ENCODE assay signal across 13 cellular contexts in genomic region chr2:161171595-161171929, GRCh38. TPM values are rescaled to one million over a fixed set of nuclear protein-coding genes. Genes with fewer than 3 reads are reported as not detected.
DNase-seq lines count a peak whose midpoint lies in the region; ATAC-seq lines count a peak whose summit lies in the region.
"Had no signal": no experiment of that assay in that cellular context is flagged by ENCODE, and none has a peak within 500 bp of the region (broad histone marks: within the 10 kb centered on the region; RNA-seq: fewer than 3 reads in every experiment).

No MANE protein-coding gene starts in this region.

- H3K36me3 ChIP-seq in CD4-positive, alpha-beta memory T cell (ENCODE audit: insufficient read depth, low read length): no peaks in the 10 kb centered on the region
- H3K36me3 ChIP-seq in mesendoderm (ENCODE audit: control insufficient read depth, insufficient read depth, low read length) (no peaks in the 10 kb centered on the region), H7 (replicated peaks; ENCODE audit: control insufficient read depth, insufficient read depth, low read length) (no peaks in the 10 kb centered on the region)

- H2BK5ac ChIP-seq in mesendoderm (ENCODE audit: low read length): no peak overlapping the region

- H3K23ac ChIP-seq in mesendoderm (ENCODE audit: low read length): no peak overlapping the region

- H3K9ac ChIP-seq in mesendoderm (ENCODE audit: low read length): no peak overlapping the region

- H3K27ac ChIP-seq in CD4-positive, alpha-beta memory T cell (ENCODE audit: low read depth, low read length): no peak overlapping the region
- no peak overlapping the region for H3K27ac ChIP-seq in mesendoderm (ENCODE audit: low read depth, low read length)

- H3K27me3 ChIP-seq in CD4-positive, alpha-beta memory T cell (ENCODE audit: insufficient read depth, low read length): no peaks in the 10 kb centered on the region
- H3K27me3 ChIP-seq in mesendoderm (ENCODE audit: insufficient read depth, low read length, poor library complexity) (no peaks in the 10 kb centered on the region), H7 (ENCODE audit: control insufficient read depth, insufficient read depth, low read length) (no peaks in the 10 kb centered on the region)

- no peak overlapping the region for H3K4ac ChIP-seq in mesendoderm (ENCODE audit: low read depth, low read length)

- no peak overlapping the region for H3K4me3 ChIP-seq in CD4-positive, alpha-beta memory T cell (ENCODE audit: low read length in 2 of 2)
- H3K4me3 ChIP-seq in mesendoderm (ENCODE audit: low read length) (no peak overlapping the region), H7 (ENCODE audit: insufficient read depth, low read depth, low read length) (no peak overlapping the region)

- no peaks in the 10 kb centered on the region for H3K27me3 Mint-ChIP-seq in CD4-positive, alpha-beta memory T cell
- H3K27me3 Mint-ChIP-seq in activated T-helper 1 cell treated with anti-CD3 and anti-CD28 coated beads, Interleukin-12 subunit alpha, Interleukin-12 subunit beta, Interleukin-2, Interleukin-4 antibody, amounts not matched to agents 30 ng/mL and 10 ng/mL and 1 ng/mL, durations not matched to agents 14 hours and 24 hours and 36 hours (ENCODE audit: insufficient read depth): no peaks in the 10 kb centered on the region
- H3K27me3 Mint-ChIP-seq: activated CD4-positive, alpha-beta T cell treated with anti-CD3 and anti-CD28 coated beads, Interleukin-2, amount 10 ng/mL, durations not matched to agents 24 days and 14 days; activated naive CD8-positive, alpha-beta T cell treated with anti-CD3 and anti-CD28 coated beads, Interleukin-2, amount 10 ng/mL, durations not matched to agents 7 days and 5 days had no signal

- POLR2A ChIA-PET in CD4-positive, alpha-beta memory T cell (lab: Charles Lee; ENCODE audit: partially characterized antibody): no interaction called here

- H4K8ac ChIP-seq in mesendoderm (ENCODE audit: low read depth, low read length): no peak overlapping the region

- ATAC-seq in HG02981 (IDR thresholded peaks at IDR 0.05; ENCODE audit: unreplicated experiment) (peak; percentile 27), left colon (no peak)
- ATAC-seq: sciatic nerve had no signal

- H3K79me1 ChIP-seq in mesendoderm (ENCODE audit: low read length): no peaks in the 10 kb centered on the region

- intact Hi-C loops in CD4-positive, alpha-beta memory T cell (cut with micrococcal nuclease): no loop called here
- intact Hi-C loops in activated T-helper 1 cell treated with anti-CD3 and anti-CD28 coated beads, Interleukin-12 subunit alpha, Interleukin-12 subunit beta, Interleukin-2, Interleukin-4 antibody, amounts not matched to agents 30 ng/mL and 10 ng/mL and 1 ng/mL, durations not matched to agents 14 hours and 24 hours and 36 hours (cut with micrococcal nuclease): no loop called here
- intact Hi-C loops in left colon (cut with DNase I, micrococcal nuclease): no loop called here

- peak overlapping the region; percentile 45 for H2BK15ac ChIP-seq in mesendoderm (replicated peaks; ENCODE audit: low read depth)

- H3K9me3 ChIP-seq in CD4-positive, alpha-beta memory T cell (ENCODE audit: control insufficient read depth in 1 of 2, low read length in 2 of 2): no peaks in the 10 kb centered on the region
- H3K9me3 ChIP-seq: Caco-2 had no signal

- peaks cover 82% of the 10 kb centered on the region for H3K4me1 ChIP-seq in CD4-positive, alpha-beta memory T cell (ENCODE audit: insufficient read depth, low read length)
- H3K4me1 ChIP-seq in mesendoderm (ENCODE audit: control insufficient read depth, low read depth, low read length): peaks cover 6% of the 10 kb centered on the region
- H3K4me1 ChIP-seq: Caco-2 had no signal

- H3K79me2 ChIP-seq in mesendoderm (ENCODE audit: control insufficient read depth, insufficient read depth, low read length): no peaks in the 10 kb centered on the region

- no peak overlapping the region for H4K5ac ChIP-seq in mesendoderm (ENCODE audit: low read length)

- peak overlapping the region in 4 of 7 donors; percentile 37 to 67 (median 54) for H3K27ac Mint-ChIP-seq in CD4-positive, alpha-beta memory T cell
- H3K27ac Mint-ChIP-seq in activated T-helper 1 cell treated with anti-CD3 and anti-CD28 coated beads, Interleukin-12 subunit alpha, Interleukin-12 subunit beta, Interleukin-2, Interleukin-4 antibody, amounts not matched to agents 30 ng/mL and 10 ng/mL and 1 ng/mL, durations not matched to agents 14 hours and 24 hours and 36 hours: peak overlapping the region; percentile 15
- H3K27ac Mint-ChIP-seq: activated CD4-positive, alpha-beta T cell treated with anti-CD3 and anti-CD28 coated beads, Interleukin-2, amount 10 ng/mL, durations not matched to agents 24 days and 14 days; activated naive CD8-positive, alpha-beta T cell treated with anti-CD3 and anti-CD28 coated beads, Interleukin-2, amount 10 ng/mL, durations not matched to agents 7 days and 5 days had no signal

- H3K36me3 Mint-ChIP-seq in CD4-positive, alpha-beta memory T cell: peaks cover 33 to 41% of the 10 kb centered on the region in 2 donors
- H3K36me3 Mint-ChIP-seq in activated T-helper 1 cell treated with anti-CD3 and anti-CD28 coated beads, Interleukin-12 subunit alpha, Interleukin-12 subunit beta, Interleukin-2, Interleukin-4 antibody, amounts not matched to agents 30 ng/mL and 10 ng/mL and 1 ng/mL, durations not matched to agents 14 hours and 24 hours and 36 hours (ENCODE audit: low read depth): peaks cover 72% of the 10 kb centered on the region

- no peak overlapping the region for H3K18ac ChIP-seq in mesendoderm (ENCODE audit: low read length)

- H3K4me2 ChIP-seq in mesendoderm (ENCODE audit: low read length): no peak overlapping the region

- no peak for DNase-seq in CD4-positive, alpha-beta memory T cell
- DNase-seq in activated T-helper 1 cell treated with anti-CD3 and anti-CD28 coated beads, Interleukin-12 subunit alpha, Interleukin-12 subunit beta, Interleukin-2, Interleukin-4 antibody, amounts not matched to agents 30 ng/mL and 10 ng/mL and 1 ng/mL, durations not matched to agents 14 hours and 24 hours and 36 hours (ENCODE audit: low spot score): no peak
- DNase-seq in mesendoderm (no peak), left colon (no peak), OCI-M2 (lab: John Stamatoyannopoulos, UW; ENCODE audit: unreplicated experiment) (no peak), NCI-H2107 (lab: John Stamatoyannopoulos, UW) (no peak), H7 (no peak)
- DNase-seq: activated CD4-positive, alpha-beta T cell treated with anti-CD3 and anti-CD28 coated beads, Interleukin-2, amount 10 ng/mL, durations not matched to agents 24 days and 14 days; activated naive CD8-positive, alpha-beta T cell treated with anti-CD3 and anti-CD28 coated beads, Interleukin-2, amount 10 ng/mL, durations not matched to agents 7 days and 5 days; Caco-2; NCI-H1048 had no signal

- CTCF ChIA-PET in CD4-positive, alpha-beta memory T cell (lab: Charles Lee; ENCODE audit: partially characterized antibody): no interaction called here

- WGBS in mesendoderm (ENCODE audit: extremely low coverage, insufficient coverage, low lambda C conversion rate): no CpG with 5 or more reads among the region's 3 CpGs

- H2AK5ac ChIP-seq in mesendoderm (ENCODE audit: low read length): no peak overlapping the region

- H3K4me3 Mint-ChIP-seq in CD4-positive, alpha-beta memory T cell: peak overlapping the region in 2 of 8 donors; percentile 39 to 44
- H3K4me3 Mint-ChIP-seq in activated T-helper 1 cell treated with anti-CD3 and anti-CD28 coated beads, Interleukin-12 subunit alpha, Interleukin-12 subunit beta, Interleukin-2, Interleukin-4 antibody, amounts not matched to agents 30 ng/mL and 10 ng/mL and 1 ng/mL, durations not matched to agents 14 hours and 24 hours and 36 hours: peak overlapping the region; percentile 9
- H3K4me3 Mint-ChIP-seq: activated CD4-positive, alpha-beta T cell treated with anti-CD3 and anti-CD28 coated beads, Interleukin-2, amount 10 ng/mL, durations not matched to agents 24 days and 14 days; activated naive CD8-positive, alpha-beta T cell treated with anti-CD3 and anti-CD28 coated beads, Interleukin-2, amount 10 ng/mL, durations not matched to agents 7 days and 5 days had no signal

- H3K9me3 Mint-ChIP-seq in CD4-positive, alpha-beta memory T cell: no peaks in the 10 kb centered on the region
- peaks cover 15% of the 10 kb centered on the region for H3K9me3 Mint-ChIP-seq in activated T-helper 1 cell treated with anti-CD3 and anti-CD28 coated beads, Interleukin-12 subunit alpha, Interleukin-12 subunit beta, Interleukin-2, Interleukin-4 antibody, amounts not matched to agents 30 ng/mL and 10 ng/mL and 1 ng/mL, durations not matched to agents 14 hours and 24 hours and 36 hours

- peaks cover 60 to 87% (median 71%) of the 10 kb centered on the region in 4 donors for H3K4me1 Mint-ChIP-seq in CD4-positive, alpha-beta memory T cell
- peaks cover 92% of the 10 kb centered on the region for H3K4me1 Mint-ChIP-seq in activated T-helper 1 cell treated with anti-CD3 and anti-CD28 coated beads, Interleukin-12 subunit alpha, Interleukin-12 subunit beta, Interleukin-2, Interleukin-4 antibody, amounts not matched to agents 30 ng/mL and 10 ng/mL and 1 ng/mL, durations not matched to agents 14 hours and 24 hours and 36 hours (ENCODE audit: low read depth)

- H2BK120ac ChIP-seq in mesendoderm (ENCODE audit: low read depth, low read length): no peak overlapping the region

- H3K56ac ChIP-seq in mesendoderm (ENCODE audit: low read length): no peak overlapping the region

RNA-seq across cellular contexts. Expression of gene TANK, which starts 11.3 kb away (rescaled TPM):
- total RNA-seq in CD4-positive, alpha-beta memory T cell: 10 to 100 TPM; 90.2 to 91.2 TPM
- 10 to 100 TPM; 76.3 to 86.5 TPM for polyA plus RNA-seq in CD4-positive, alpha-beta memory T cell
- total RNA-seq in activated T-helper 1 cell treated with anti-CD3 and anti-CD28 coated beads, Interleukin-12 subunit alpha, Interleukin-12 subunit beta, Interleukin-2, Interleukin-4 antibody, amounts not matched to agents 30 ng/mL and 10 ng/mL and 1 ng/mL, durations not matched to agents 14 hours and 24 hours and 36 hours: 136 and 141 TPM in 2 replicates
- polyA plus RNA-seq in mesendoderm (2013, experiment 1 of 2): 19.6 TPM
- 19.5 TPM for polyA plus RNA-seq in mesendoderm (2013, experiment 2 of 2)
- total RNA-seq in left colon: 10 to 100 TPM; 54.3 to 58.8 TPM
- total RNA-seq in H7 (2014; rRNA removed; shearing (Covaris generic)): 17.8 and 22.7 TPM in 2 replicates
